In the genomic region with DNA sequence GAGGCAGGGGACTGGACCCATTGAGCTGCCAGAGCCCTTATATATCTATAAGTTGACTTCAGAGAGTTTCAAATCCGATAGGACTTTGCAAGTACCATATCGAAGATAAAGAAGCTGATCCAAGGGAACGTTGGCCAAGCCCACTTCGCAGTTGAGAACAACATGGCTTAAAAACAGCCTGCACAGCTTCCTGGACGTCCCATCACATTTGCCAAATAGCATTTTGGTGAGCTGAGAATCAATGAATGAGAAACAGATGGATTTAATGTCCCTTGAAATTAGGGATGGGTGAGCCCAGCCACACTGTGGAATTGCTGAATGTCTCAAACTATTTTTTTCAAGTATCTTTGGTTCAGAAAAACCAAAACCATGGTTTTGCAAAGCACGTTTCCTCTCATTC, we compare ENCODE assay signal across 17 cellular contexts.
DNase-seq lines count a peak whose midpoint lies in the region; ATAC-seq and TF ChIP-seq lines count a peak whose summit lies in the region.
"Had no signal": no experiment of that assay in that cellular context is flagged by ENCODE, and none has a peak within 500 bp of the region (broad histone marks: within the 10 kb centered on the region; RNA-seq: fewer than 3 reads in every experiment).

No MANE protein-coding gene starts in this region.

- no peaks in the 10 kb centered on the region for H3K9me3 ChIP-seq in RWPE2 (ENCODE audit: severe bottlenecking)
- no peaks in the 10 kb centered on the region for H3K9me3 ChIP-seq in mammary epithelial cell (replicated peaks; ENCODE audit: insufficient read depth, low read length)
- H3K9me3 ChIP-seq: SK-N-SH had no signal

- H3K27me3 ChIP-seq in RWPE2 (ENCODE audit: insufficient read depth, poor library complexity, severe bottlenecking): no peaks in the 10 kb centered on the region
- H3K27me3 ChIP-seq in mammary epithelial cell (ENCODE audit: insufficient read depth, low read length): no peaks in the 10 kb centered on the region

- H3K79me2 ChIP-seq in mammary epithelial cell (ENCODE audit: insufficient read depth, low read length): no peaks in the 10 kb centered on the region

- H3K27ac ChIP-seq in RWPE2 (ENCODE audit: poor library complexity, severe bottlenecking): peak overlapping the region; percentile 96
- no peak overlapping the region for H3K27ac ChIP-seq in mammary epithelial cell (ENCODE audit: insufficient read depth, low read depth, low read length)
- no peak overlapping the region for H3K27ac ChIP-seq in substantia nigra (ENCODE audit: low read depth, low read length, poor library complexity, severe bottlenecking)
- H3K27ac ChIP-seq: C4-2B, PC-9 had no signal

- H3K4me3 ChIP-seq in RWPE2 (ENCODE audit: severe bottlenecking) (no peak overlapping the region), fibroblast of the aortic adventitia (ENCODE audit: low read depth, low read length) (no peak overlapping the region), mammary epithelial cell (replicated peaks in 1 of 3; ENCODE audit: insufficient read depth in 1 of 3, low read depth in 2 of 3, low read length in 3 of 3) (no peak overlapping the region)
- H3K4me3 ChIP-seq: PC-9 had no signal

- DNase-seq in GM03348 (ENCODE audit: low spot score) (peak; percentile 51), RWPE2 (ENCODE audit: low spot score) (no peak), fibroblast of the aortic adventitia (ENCODE audit: low read depth) (peak; percentile 74), mammary epithelial cell (no peak), SKM-1 (lab: John Stamatoyannopoulos, UW; ENCODE audit: unreplicated experiment) (no peak), substantia nigra (lab: John Stamatoyannopoulos, UW) (no peak)
- DNase-seq: AML-193, Karpas-422, MV-4-11, NCI-H1694, NCI-H2081 treated with DMSO at 0.1 percent for 48 hours, NCI-H510A, PC-9, SIG-M5, SK-N-SH had no signal

- CTCF ChIA-PET in mammary epithelial cell (lab: Charles Lee; ENCODE audit: low non-redundant PET): no interaction called here

- peaks cover 24% of the 10 kb centered on the region for H3K4me1 ChIP-seq in RWPE2 (ENCODE audit: insufficient read depth, poor library complexity, severe bottlenecking)
- peaks cover 16% of the 10 kb centered on the region for H3K4me1 ChIP-seq in mammary epithelial cell (ENCODE audit: insufficient read depth, low read length)

- H3K36me3 ChIP-seq in RWPE2 (ENCODE audit: low read depth): no peaks in the 10 kb centered on the region
- H3K36me3 ChIP-seq in mammary epithelial cell (ENCODE audit: insufficient read depth, low read length): no peaks in the 10 kb centered on the region

- H3K4me2 ChIP-seq in mammary epithelial cell (ENCODE audit: insufficient read depth, low read depth, low read length): no peak overlapping the region
- H3K4me2 ChIP-seq: PC-9, SK-N-SH had no signal

- intact Hi-C loops in mammary epithelial cell (cut with micrococcal nuclease): no loop called here

- in situ Hi-C loops in mammary epithelial cell (cut with MboI; ENCODE audit: low sequenced_read_pairs in 2 of 2): no loop called here

- TF ChIP-seq CTCF in RWPE2 (IDR thresholded peaks at IDR 0.05; ENCODE audit: poor library complexity, severe bottlenecking): no peak
- no peak for TF ChIP-seq CTCF in fibroblast of the aortic adventitia (IDR thresholded peaks at IDR 0.05; ENCODE audit: insufficient read depth, low read length)
- TF ChIP-seq CTCF in mammary epithelial cell (conservative IDR thresholded peaks at IDR 0.05 in 1 of 2, IDR thresholded peaks at IDR 0.05 in 1 of 2; ENCODE audit: extremely low read depth in 1 of 2, insufficient read depth in 1 of 2, low read depth in 1 of 2, low read length in 2 of 2): no peak

- H4K20me1 ChIP-seq in mammary epithelial cell (ENCODE audit: insufficient read depth, low read length): no peaks in the 10 kb centered on the region

- BruUV-seq in mammary epithelial cell (replicated peaks; lab: Mats Ljungman, UMichigan): no TSS peak

- H2AFZ ChIP-seq in mammary epithelial cell (ENCODE audit: low read depth, low read length): no peak overlapping the region
- H2AFZ ChIP-seq: PC-9 had no signal

- H3K9ac ChIP-seq in mammary epithelial cell (ENCODE audit: insufficient read depth, low read length): no peak overlapping the region
- H3K9ac ChIP-seq: SK-N-SH had no signal

- dilution Hi-C loops in mammary epithelial cell (cut with HindIII; ENCODE audit: low sequenced_read_pairs): no loop called here

- WGBS in mammary epithelial cell (ENCODE audit: low coverage, missing lambda C conversion rate): 86% methylated on average over 6 of the region's 6 CpGs

- ATAC-seq in RWPE2 (ENCODE audit: low read depth) (no peak), GM21367 (IDR thresholded peaks at IDR 0.05; ENCODE audit: unreplicated experiment) (no peak)

Comparison
In these comparisons a context has a peak if more than half of its experiments do, and no peak if none do; other contexts are left out.
1. DNase-seq: peak in GM03348 (single experiment) and fibroblast of the aortic adventitia (single experiment); none in RWPE2 (single experiment), mammary epithelial cell (single experiment), SKM-1 (single experiment) and substantia nigra (0 of 49).